In genomic region chr1:95657248-95657647, GRCh38 we compare ENCODE assay signal across 9 cellular contexts.
"Had no signal": no experiment of that assay in that cellular context is flagged by ENCODE, and none has a peak within 500 bp of the region (broad histone marks: within the 10 kb centered on the region; RNA-seq: fewer than 3 reads in every experiment).

No MANE protein-coding gene starts in this region.

- H3K36me3 ChIP-seq: HAP-1 had no signal

- H3K9ac ChIP-seq: GM23248 had no signal

- DNase-seq: GM23248, GOT3, H7, HFFc6, KG1 had no signal

- H3K4me1 ChIP-seq: HAP-1 had no signal

- H3K4me3 ChIP-seq: GM23248, HAP-1 had no signal

- H3K27ac ChIP-seq: GM23248, HL-60 had no signal

- H3K9me3 ChIP-seq: HAP-1 had no signal

- H3K36me3 Mint-ChIP-seq: IgD-negative memory B cell had no signal

- H3K4me3 Mint-ChIP-seq: HFFc6, IgD-negative memory B cell had no signal

- H3K4me1 Mint-ChIP-seq: IgD-negative memory B cell had no signal

- H2AFZ ChIP-seq: GM23248 had no signal

- H3K27ac Mint-ChIP-seq: HFFc6, IgD-negative memory B cell had no signal

- ATAC-seq: HCT116 had no signal

- H3K27me3 Mint-ChIP-seq: IgD-negative memory B cell had no signal
